ENCODE assay signal across 8 cellular contexts in the genomic region with DNA sequence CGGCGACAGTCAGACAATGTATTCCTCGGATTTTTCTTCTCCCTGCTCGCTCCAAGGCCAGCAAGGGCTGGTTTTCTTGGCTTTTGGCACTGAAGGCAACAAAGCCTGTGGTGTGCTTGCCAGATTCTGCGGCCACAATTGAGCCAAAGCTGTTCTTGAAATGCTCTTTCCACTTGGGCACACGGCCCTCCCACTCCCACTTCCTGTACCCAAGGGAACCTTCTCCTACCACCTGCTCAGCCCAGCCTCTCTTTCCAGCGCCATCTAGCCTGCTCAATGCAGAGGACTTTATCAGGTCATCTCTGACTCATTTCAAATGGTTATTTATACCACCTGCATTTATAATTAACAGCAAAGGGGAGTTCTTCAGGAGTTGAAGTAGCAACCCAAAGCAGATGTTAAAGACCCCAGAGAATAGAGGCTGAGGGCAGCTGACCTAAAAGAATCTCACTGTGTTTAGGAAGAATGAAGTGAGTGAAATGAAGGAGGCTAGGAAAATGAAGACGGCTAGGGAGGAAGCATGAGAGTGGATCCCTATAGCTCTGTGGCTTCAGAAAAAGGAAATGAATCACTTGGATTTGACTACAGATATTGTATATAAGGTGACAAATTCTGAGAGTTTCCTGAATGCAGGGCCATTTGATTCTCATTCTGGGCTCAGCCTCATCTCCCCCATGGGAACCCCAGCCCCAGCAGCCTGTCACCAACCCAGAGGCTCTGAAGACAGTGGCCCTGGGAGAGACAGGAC.
DNase-seq lines count a peak whose midpoint lies in the region; ATAC-seq and TF ChIP-seq lines count a peak whose summit lies in the region.

No MANE protein-coding gene starts in this region.

- peak; percentile 65 for ATAC-seq in GM18870 (IDR thresholded peaks at IDR 0.05; ENCODE audit: unreplicated experiment)
- peak; percentile 67 for ATAC-seq in HG03097 (IDR thresholded peaks at IDR 0.05; ENCODE audit: low FRiP score, unreplicated experiment)
- peak; percentile 47 to 82 (median 74) for ATAC-seq in heart left ventricle
- ATAC-seq in GM21515 (IDR thresholded peaks at IDR 0.05; ENCODE audit: unreplicated experiment) = no peak

- H3K27ac ChIP-seq in OCI-LY3 (ENCODE audit: low read length) (no peak overlapping the region), heart left ventricle (peak overlapping the region in 3 of 12 donors; percentile 6 to 13 (median 8))

- intact Hi-C loops in heart left ventricle (cut with DNase I) = loop anchor here in 4 of 10 donors (1.0 to 10.0 kb wide), 4 partner anchors 74 to 443 kb away; partner anchors contain the start of gene ENC1 (in 3 of the 4)

- peak overlapping the region; percentile 41 for H3K4me2 ChIP-seq in OCI-LY3 (ENCODE audit: low read length)

- H3K4me3 ChIP-seq in OCI-LY3 (ENCODE audit: low read length) = no peak overlapping the region
- H3K4me3 ChIP-seq in heart left ventricle = no peak overlapping the region

- DNase-seq in ACHN (peak; percentile 46), heart left ventricle (peak; percentile 42 to 75 (median 58)), erythroblast (lab: John Stamatoyannopoulos, UW) (no peak)
- DNase-seq in stimulated activated naive CD4-positive, alpha-beta T cell treated with Interleukin-2 at 50 U/mL for 16 hours (lab: John Stamatoyannopoulos, UW) = no peak

- H3K27me3 ChIP-seq in OCI-LY3 (ENCODE audit: low read depth, low read length) (no peaks in the 10 kb centered on the region), heart left ventricle (no peaks in the 10 kb centered on the region)

- H3K79me2 ChIP-seq in OCI-LY3 (ENCODE audit: low read length) = no peaks in the 10 kb centered on the region

- H3K4me1 ChIP-seq in OCI-LY3 (ENCODE audit: low read length) = peaks cover 30% of the 10 kb centered on the region
- H3K4me1 ChIP-seq in heart left ventricle = peaks cover 0 to 39% (median 21%) of the 10 kb centered on the region in 12 donors

- no peaks in the 10 kb centered on the region for H3K36me3 ChIP-seq in OCI-LY3 (replicated peaks; ENCODE audit: low read depth, low read length)
- H3K36me3 ChIP-seq in heart left ventricle = no peaks in the 10 kb centered on the region

- no peaks in the 10 kb centered on the region for H4K20me1 ChIP-seq in OCI-LY3 (ENCODE audit: insufficient read depth, low read length)

- H3K9ac ChIP-seq in OCI-LY3 (ENCODE audit: low read length) = no peak overlapping the region

- in situ Hi-C loops in ACHN (cut with HindIII; ENCODE audit: low pct_ligation_motif_present, low pct_unique_long_range_greater_than_20kb, low sequenced_read_pairs) = no loop called here

- no peaks in the 10 kb centered on the region for H3K9me3 ChIP-seq in OCI-LY3 (ENCODE audit: insufficient read depth, low read length)
- H3K9me3 ChIP-seq in heart left ventricle = no peaks in the 10 kb centered on the region

- WGBS in heart left ventricle, 4 donors = 38 to 57% (median 49%) methylated on average over 8 of the region's 8 CpGs

- no peak; the same call in 1 of the 2 replicates for TF ChIP-seq CTCF in OCI-LY3 (IDR thresholded peaks at IDR 0.05; ENCODE audit: low read depth, low read length)
- TF ChIP-seq CTCF in heart left ventricle (IDR thresholded peaks at IDR 0.05) = no peak

- TF ChIP-seq POLR2A in heart left ventricle (IDR thresholded peaks at IDR 0.05) = no peak
- no peak for TF ChIP-seq POLR2A in erythroblast (IDR thresholded peaks at IDR 0.05; ENCODE audit: low read length)

- no peak overlapping the region for H2AFZ ChIP-seq in OCI-LY3 (ENCODE audit: low read depth, low read length)

Comparison
In these comparisons a context has a peak if more than half of its experiments do, and no peak if none do; other contexts are left out.
1. DNase-seq: peak in ACHN (single experiment) and heart left ventricle (5 of 5); none in stimulated activated naive CD4-positive, alpha-beta T cell treated with Interleukin-2 at 50 U/mL for 16 hours (single experiment) and erythroblast (0 of 2).